ENCODE assay signal across 22 cellular contexts in the genomic region with DNA sequence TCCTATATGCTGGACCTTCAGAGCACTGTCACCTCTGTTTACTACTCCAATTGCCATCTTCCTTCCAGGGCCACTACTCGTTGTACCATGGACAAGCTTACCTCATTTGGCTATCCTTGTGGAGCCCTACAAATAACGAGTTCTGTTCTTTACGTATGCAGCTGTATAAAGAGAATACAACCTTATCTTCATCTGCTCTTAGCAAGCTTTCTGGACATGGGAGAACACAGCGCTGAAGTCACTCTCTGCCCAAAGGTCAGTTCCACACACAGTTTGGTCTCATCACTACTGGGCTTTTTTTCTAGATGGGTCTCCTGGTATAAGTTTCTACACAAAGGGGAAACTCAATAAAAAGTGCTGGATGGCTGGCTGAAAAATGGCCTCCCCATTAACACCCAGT.
DNase-seq lines count a peak whose midpoint lies in the region; ATAC-seq, FAIRE-seq and TF ChIP-seq lines count a peak whose summit lies in the region.
"Had no signal": no experiment of that assay in that cellular context is flagged by ENCODE, and none has a peak within 500 bp of the region (broad histone marks: within the 10 kb centered on the region; RNA-seq: fewer than 3 reads in every experiment).

No MANE protein-coding gene starts in this region.

- H2AFZ ChIP-seq in K562 (ENCODE audit: low read depth, low read length), result peak overlapping the region; percentile 31; the same call in 1 of the 2 replicates
- H2AFZ ChIP-seq in PC-3 (ENCODE audit: low read length), result no peak overlapping the region

- H3K9ac ChIP-seq in K562 (ENCODE audit: insufficient read depth in 1 of 2, low read depth in 2 of 2, low read length in 2 of 2), result no peak overlapping the region
- no peak overlapping the region for H3K9ac ChIP-seq in PC-3 (ENCODE audit: low read length)
- H3K9ac ChIP-seq: BLaER1 had no signal

- no peaks in the 10 kb centered on the region for H3K9me2 ChIP-seq in PC-3 (replicated peaks; ENCODE audit: low read length)

- H4K20me1 ChIP-seq in K562 (replicated peaks; ENCODE audit: control insufficient read depth, insufficient read depth, low read length), result no peaks in the 10 kb centered on the region
- no peaks in the 10 kb centered on the region for H4K20me1 ChIP-seq in PC-3 (ENCODE audit: low read length)
- H4K20me1 ChIP-seq: BLaER1 had no signal

- H3K4me2 ChIP-seq in K562 (ENCODE audit: insufficient read depth, low read length), result no peak overlapping the region
- H3K4me2 ChIP-seq in PC-3 (ENCODE audit: low read length), result no peak overlapping the region
- H3K4me2 ChIP-seq: BLaER1 had no signal

- no peak overlapping the region for H3K4me3 Mint-ChIP-seq in Caco-2 (ENCODE audit: unreplicated experiment)
- H3K4me3 Mint-ChIP-seq: CD4-positive, alpha-beta T cell; CD8-positive, alpha-beta T cell had no signal

- H3K79me2 ChIP-seq in K562 (ENCODE audit: control insufficient read depth, insufficient read depth, low read length), result no peaks in the 10 kb centered on the region
- H3K79me2 ChIP-seq in PC-3 (ENCODE audit: low read length), result no peaks in the 10 kb centered on the region

- peaks cover 39% of the 10 kb centered on the region for H3K36me3 Mint-ChIP-seq in Caco-2 (ENCODE audit: insufficient read depth, unreplicated experiment)

- no peak for FAIRE-seq in K562 (lab: Jason Lieb, UNC)
- FAIRE-seq: G401.6, GM18507 had no signal

- H3K27ac ChIP-seq in cardiac muscle cell (peak overlapping the region; percentile 44), left ventricle myocardium inferior (replicated peaks) (no peak overlapping the region), K562 (ENCODE audit: extremely low read depth, low read depth, low read length) (no peak overlapping the region), PC-3 (ENCODE audit: low read length) (no peak overlapping the region)
- H3K27ac ChIP-seq: BLaER1 had no signal

- H3K27ac Mint-ChIP-seq in Caco-2 (ENCODE audit: unreplicated experiment), result peak overlapping the region; percentile 45
- H3K27ac Mint-ChIP-seq: CD4-positive, alpha-beta T cell; CD8-positive, alpha-beta T cell had no signal

- TF ChIP-seq CTCF in cardiac muscle cell (IDR thresholded peaks at IDR 0.05; ENCODE audit: low read depth, low read length) (no peak), left ventricle myocardium inferior (IDR thresholded peaks at IDR 0.05; ENCODE audit: borderline replicate concordance) (no peak), Caco-2 (IDR thresholded peaks at IDR 0.05; ENCODE audit: insufficient read depth in 1 of 2, low read depth in 1 of 2, low read length in 1 of 2, severe bottlenecking in 1 of 2, unreplicated experiment in 1 of 2) (no peak), K562 (IDR thresholded peaks at IDR 0.05 in 2 of 3, conservative IDR thresholded peaks at IDR 0.05 in 1 of 3; ENCODE audit: insufficient read depth in 2 of 3, low read depth in 1 of 3, low read length in 3 of 3) (no peak), GM13977 (IDR thresholded peaks at IDR 0.05; ENCODE audit: extremely low read depth, insufficient read depth, missing control alignments) (no peak), PC-3 (conservative IDR thresholded peaks at IDR 0.05; ENCODE audit: low read depth, low read length) (no peak)

- WGBS in K562 (ENCODE audit: insufficient coverage, low coverage, missing lambda C conversion rate), result 16% methylated on average over 4 of the region's 4 CpGs

- BruUV-seq in Caco-2 (replicated peaks; lab: Mats Ljungman, UMichigan), result no TSS peak
- no TSS peak for BruUV-seq in K562 (replicated peaks; lab: Mats Ljungman, UMichigan)
- no TSS peak for BruUV-seq in PC-3 (replicated peaks; lab: Mats Ljungman, UMichigan)

- H3K9me3 Mint-ChIP-seq in Caco-2 (ENCODE audit: unreplicated experiment), result peaks cover 22% of the 10 kb centered on the region
- H3K9me3 Mint-ChIP-seq: CD4-positive, alpha-beta T cell; CD8-positive, alpha-beta T cell had no signal

- H3K27me3 ChIP-seq in cardiac muscle cell (no peaks in the 10 kb centered on the region), left ventricle myocardium inferior (ENCODE audit: low read depth) (no peaks in the 10 kb centered on the region), Caco-2 (replicated peaks; ENCODE audit: control insufficient read depth, insufficient read depth, low read length) (no peaks in the 10 kb centered on the region), K562 (ENCODE audit: control insufficient read depth in 2 of 2, insufficient read depth in 2 of 2, low read length in 2 of 2) (no peaks in the 10 kb centered on the region), PC-3 (ENCODE audit: low read length) (no peaks in the 10 kb centered on the region)
- H3K27me3 ChIP-seq: BE2C, BLaER1 had no signal

- H3K36me3 ChIP-seq in cardiac muscle cell (no peaks in the 10 kb centered on the region), left ventricle myocardium inferior (peaks cover 21% of the 10 kb centered on the region), Caco-2 (ENCODE audit: control insufficient read depth, insufficient read depth, low read length) (no peaks in the 10 kb centered on the region), K562 (ENCODE audit: control insufficient read depth, insufficient read depth, low read length) (no peaks in the 10 kb centered on the region), PC-3 (ENCODE audit: low read depth, low read length) (no peaks in the 10 kb centered on the region)
- H3K36me3 ChIP-seq: BE2C, BLaER1 had no signal

- DNase-seq in cardiac muscle cell (ENCODE audit: low read depth in 1 of 2, low spot score in 1 of 2) (no peak), left ventricle myocardium inferior (no peak), Caco-2 (no peak), K562 (ENCODE audit: extremely low read depth in 1 of 4, low spot score in 3 of 4) (no peak), GM13977 (ENCODE audit: low spot score) (no peak), PC-3 (no peak)
- DNase-seq: 8988T; ACHN; BE2C; C1 segment of cervical spinal cord; CD4-positive, alpha-beta T cell; CD8-positive, alpha-beta T cell; DMS 273 treated with DMSO at 0.1 percent for 48 hours; DMS153; DMS53; DMS79; DND-41; GF-D8 had no signal

- intact Hi-C loops in left ventricle myocardium inferior (cut with micrococcal nuclease) (no loop called here), Caco-2 (cut with micrococcal nuclease; ENCODE audit: unreplicated experiment) (no loop called here), K562 (cut with micrococcal nuclease) (no loop called here), PC-3 (cut with micrococcal nuclease) (no loop called here)

- ATAC-seq in K562 (no peak), PC-3 (no peak), HG03565 (IDR thresholded peaks at IDR 0.05; ENCODE audit: unreplicated experiment) (no peak)
- ATAC-seq: CD8-positive, alpha-beta T cell had no signal

- H3K9me1 ChIP-seq in K562 (ENCODE audit: control insufficient read depth, insufficient read depth, low read length), result no peaks in the 10 kb centered on the region

- CTCF ChIA-PET in Caco-2 (lab: Charles Lee) (no interaction called here), K562 (lab: Yijun Ruan, JAX; ENCODE audit: low intra/inter-chr PET ratio) (no interaction called here), PC-3 (lab: Charles Lee) (no interaction called here)

- no peak for TF ChIP-seq EP300 in K562 (IDR thresholded peaks at IDR 0.05; ENCODE audit: low read length)

- peaks cover 33% of the 10 kb centered on the region for H3K4me1 Mint-ChIP-seq in Caco-2 (ENCODE audit: low read depth, unreplicated experiment)

- H3K9me3 ChIP-seq in cardiac muscle cell (ENCODE audit: low read depth) (no peaks in the 10 kb centered on the region), left ventricle myocardium inferior (replicated peaks) (no peaks in the 10 kb centered on the region), Caco-2 (no peaks in the 10 kb centered on the region), K562 (replicated peaks; ENCODE audit: control insufficient read depth, insufficient read depth, low read depth, low read length) (no peaks in the 10 kb centered on the region), PC-3 (ENCODE audit: low read length) (no peaks in the 10 kb centered on the region)
- H3K9me3 ChIP-seq: BE2C, BLaER1 had no signal

- H3K27me3 Mint-ChIP-seq in Caco-2 (ENCODE audit: insufficient read depth, unreplicated experiment), result no peaks in the 10 kb centered on the region
- H3K27me3 Mint-ChIP-seq: CD4-positive, alpha-beta T cell had no signal

- H3K4me3 ChIP-seq in cardiac muscle cell (no peak overlapping the region), left ventricle myocardium inferior (no peak overlapping the region), Caco-2 (ENCODE audit: low read depth, low read length) (no peak overlapping the region), K562 (no peak overlapping the region), PC-3 (ENCODE audit: low read length) (no peak overlapping the region)
- H3K4me3 ChIP-seq: BLaER1 had no signal

- no peak for TF ChIP-seq POLR2A in K562 (conservative IDR thresholded peaks at IDR 0.05)

- in situ Hi-C loops in K562 (cut with MboI) (no loop called here), GM13977 (cut with MboI; ENCODE audit: low pct_unique_long_range_greater_than_20kb, low sequenced_read_pairs, unreplicated experiment) (no loop called here)

- no peak for TF ChIP-seq RAD21 in K562 (CRISPR knock-in tag; conservative IDR thresholded peaks at IDR 0.05 in 1 of 2, IDR thresholded peaks at IDR 0.05 in 1 of 2)

- POLR2A ChIA-PET in Caco-2 (lab: Charles Lee) (interaction anchor here (0.6 to 1.1 kb wide), 2 partner anchors 35 to 40 kb away, joined by 3 read pairs; no protein-coding TSS in a partner anchor), K562 (lab: Yijun Ruan, JAX) (interaction anchor here (0.7 kb wide), 1 partner anchor 12 kb away, joined by 3 read pairs; no protein-coding TSS in a partner anchor), PC-3 (lab: Charles Lee; ENCODE audit: unreplicated experiment) (no interaction called here)

- no peaks in the 10 kb centered on the region for H3F3A ChIP-seq in PC-3 (ENCODE audit: low read length, unreplicated experiment)

- H3K4me1 ChIP-seq in cardiac muscle cell (ENCODE audit: low read depth), result peaks cover 14% of the 10 kb centered on the region
- H3K4me1 ChIP-seq in left ventricle myocardium inferior, result peaks cover 11% of the 10 kb centered on the region
- H3K4me1 ChIP-seq in Caco-2, result peaks cover 43% of the 10 kb centered on the region
- no peaks in the 10 kb centered on the region for H3K4me1 ChIP-seq in K562 (replicated peaks in 1 of 2; ENCODE audit: control insufficient read depth in 2 of 2, insufficient read depth in 2 of 2, low read length in 2 of 2)
- no peaks in the 10 kb centered on the region for H3K4me1 ChIP-seq in PC-3 (ENCODE audit: insufficient read depth, low read length)
- H3K4me1 ChIP-seq: BE2C had no signal

TF ChIP-seq in K562, 482 proteins besides CTCF, POLR2A, EP300 and RAD21 (continues in another document):
- TF ChIP-seq HDAC6 (IDR thresholded peaks at IDR 0.05; ENCODE audit: low read depth, low read length), result no peak
